In genomic region chr2:236939271-236939670, GRCh38 we compare ENCODE assay signal across 21 cellular contexts.
"Had no signal": no experiment of that assay in that cellular context is flagged by ENCODE, and none has a peak within 500 bp of the region (broad histone marks: within the 10 kb centered on the region; RNA-seq: fewer than 3 reads in every experiment).

No MANE protein-coding gene starts in this region.

- H3K9me3 ChIP-seq: esophagus squamous epithelium, gastroesophageal sphincter, neutrophil, sigmoid colon, suprapubic skin, thyroid gland, upper lobe of left lung had no signal

- H3K27me3 ChIP-seq: cardiac muscle cell, sigmoid colon, thyroid gland, upper lobe of left lung had no signal

- H3K27ac ChIP-seq: cardiac muscle cell, epithelial cell of prostate, esophagus squamous epithelium, neutrophil, sigmoid colon, skin epidermis, suprapubic skin, thyroid gland, upper lobe of left lung had no signal

- H3K4me1 ChIP-seq: gastroesophageal sphincter, sigmoid colon, suprapubic skin had no signal

- H3K9me3 Mint-ChIP-seq: dendritic cell treated with granulocyte-macrophage colony-stimulating factor and Interleukin-4, amounts not matched to agents 40 ng/mL and 50 ng/mL, for 4 days; effector memory CD8-positive, alpha-beta T cell; nephron progenitor cell had no signal

- H3K27ac Mint-ChIP-seq: dendritic cell treated with granulocyte-macrophage colony-stimulating factor and Interleukin-4, amounts not matched to agents 40 ng/mL and 50 ng/mL, for 4 days; effector memory CD8-positive, alpha-beta T cell; immature natural killer cell; naive B cell; nephron progenitor cell had no signal

- H3K4me3 ChIP-seq: cardiac muscle cell, esophagus squamous epithelium, gastroesophageal sphincter, sigmoid colon, skin epidermis, suprapubic skin, thyroid gland, upper lobe of left lung had no signal

- H3K4me1 Mint-ChIP-seq: immature natural killer cell, naive B cell had no signal

- ATAC-seq: effector memory CD8-positive, alpha-beta T cell; gastroesophageal sphincter; left cardiac atrium had no signal

- DNase-seq: effector memory CD8-positive, alpha-beta T cell; esophagus squamous epithelium; immature natural killer cell; kidney; left cardiac atrium; mammary epithelial cell; naive B cell; nephron progenitor cell; posterior cingulate gyrus; sigmoid colon; stimulated activated CD4-positive, alpha-beta T cell treated with anti-CD3 and anti-CD28 coated beads, Interleukin-12 subunit alpha, Interleukin-12 subunit beta, amount 100 ng/mL, for 4 hours; stimulated activated naive CD4-positive, alpha-beta T cell treated with Interleukin-2 at 50 U/mL for 16 hours; thyroid gland had no signal

- H3K4me3 Mint-ChIP-seq: dendritic cell treated with granulocyte-macrophage colony-stimulating factor and Interleukin-4, amounts not matched to agents 40 ng/mL and 50 ng/mL, for 4 days; effector memory CD8-positive, alpha-beta T cell; immature natural killer cell; naive B cell; nephron progenitor cell had no signal

- H3K36me3 ChIP-seq: cardiac muscle cell, esophagus squamous epithelium, gastroesophageal sphincter, neutrophil, sigmoid colon, suprapubic skin, thyroid gland, upper lobe of left lung had no signal

- H3K36me3 Mint-ChIP-seq: immature natural killer cell, naive B cell had no signal
